In genomic region chr20:36359668-36360406, GRCh38 we compare ENCODE assay signal across 27 cellular contexts. TPM values are rescaled to one million over a fixed set of nuclear protein-coding genes. Genes with fewer than 3 reads are reported as not detected.
DNase-seq lines count a peak whose midpoint lies in the region; ATAC-seq, FAIRE-seq and TF ChIP-seq lines count a peak whose summit lies in the region.
"Had no signal": no experiment of that assay in that cellular context is flagged by ENCODE, and none has a peak within 500 bp of the region (broad histone marks: within the 10 kb centered on the region; RNA-seq: fewer than 3 reads in every experiment).

No MANE protein-coding gene starts in this region.

- H3K56ac ChIP-seq in H1 (replicated peaks; ENCODE audit: insufficient read length, low read depth, low read length), result no peak overlapping the region

- no peak overlapping the region for H4K91ac ChIP-seq in H1 (replicated peaks; ENCODE audit: insufficient read length, low read length)

- H3K9me3 Mint-ChIP-seq in astrocyte (ENCODE audit: unreplicated experiment), result peaks cover 2% of the 10 kb centered on the region
- no peaks in the 10 kb centered on the region for H3K9me3 Mint-ChIP-seq in endodermal cell
- H3K9me3 Mint-ChIP-seq: CD4-positive, alpha-beta T cell; CD8-positive, alpha-beta memory T cell had no signal

- H3K4me2 ChIP-seq in HepG2 (ENCODE audit: low read depth, low read length) (no peak overlapping the region), astrocyte (ENCODE audit: low read length) (no peak overlapping the region), H1 (ENCODE audit: insufficient read depth in 1 of 2, low read depth in 2 of 2, low read length in 2 of 2) (no peak overlapping the region)
- H3K4me2 ChIP-seq: A549; BLaER1 treated with 17β-estradiol and CSF1 and Interleukin-3, amounts not matched to agents 10 nM and 100 nM had no signal

- H2BK5ac ChIP-seq in H1 (ENCODE audit: low read depth, low read length), result no peak overlapping the region

- H4K8ac ChIP-seq in H1 (ENCODE audit: extremely low read depth, insufficient read depth, low read length), result no peak overlapping the region

- no peak overlapping the region for H3K27ac Mint-ChIP-seq in astrocyte (ENCODE audit: unreplicated experiment)
- H3K27ac Mint-ChIP-seq in endodermal cell, result no peak overlapping the region
- H3K27ac Mint-ChIP-seq: B cell; CD4-positive, alpha-beta T cell; CD8-positive, alpha-beta memory T cell had no signal

- TF ChIP-seq CTCF in HepG2 (CRISPR knock-in tag; IDR thresholded peaks at IDR 0.05) (no peak), right lobe of liver (IDR thresholded peaks at IDR 0.05) (no peak), astrocyte (IDR thresholded peaks at IDR 0.05; ENCODE audit: insufficient read depth, low read depth, low read length) (no peak), H1 (IDR thresholded peaks at IDR 0.05; ENCODE audit: control extremely low read depth in 1 of 3, insufficient read depth in 1 of 3, low read depth in 1 of 3, low read length in 3 of 3) (no peak), endodermal cell (conservative IDR thresholded peaks at IDR 0.05) (no peak)

- peaks cover 0 to 2% of the 10 kb centered on the region in 2 experiments; a peak in 2 of 5 replicates for H3K27me3 ChIP-seq in HepG2 (ENCODE audit: control insufficient read depth in 1 of 2, insufficient read depth in 2 of 2, low read length in 2 of 2)
- H3K27me3 ChIP-seq in right lobe of liver, result no peaks in the 10 kb centered on the region
- H3K27me3 ChIP-seq in astrocyte (ENCODE audit: insufficient read depth, low read length), result peaks cover 4% of the 10 kb centered on the region
- H3K27me3 ChIP-seq in H1 (replicated peaks in 1 of 4; ENCODE audit: control insufficient read depth in 3 of 4, extremely low read depth in 1 of 4, insufficient read depth in 3 of 4, low read length in 3 of 4), result no peaks in the 10 kb centered on the region
- no peaks in the 10 kb centered on the region for H3K27me3 ChIP-seq in endodermal cell (ENCODE audit: control insufficient read depth, insufficient read depth, low read length, poor library complexity, severe bottlenecking)
- H3K27me3 ChIP-seq: BLaER1 treated with 17β-estradiol and CSF1 and Interleukin-3, amounts not matched to agents 10 nM and 100 nM had no signal

- H3K4ac ChIP-seq in H1 (replicated peaks; ENCODE audit: insufficient read length, low read depth, low read length), result no peak overlapping the region

- no peak for TF ChIP-seq EP300 in HepG2 (IDR thresholded peaks at IDR 0.05; ENCODE audit: low read depth in 2 of 2, low read length in 2 of 2)
- TF ChIP-seq EP300 in HepG2 (CRISPR knock-in tag; IDR thresholded peaks at IDR 0.05; ENCODE audit: borderline replicate concordance), result no peak
- TF ChIP-seq EP300 in H1 (IDR thresholded peaks at IDR 0.05; ENCODE audit: borderline replicate concordance in 1 of 2, low read depth in 2 of 2, low read length in 2 of 2), result no peak

- H3K9ac ChIP-seq in HepG2 (ENCODE audit: insufficient read depth, low read depth, low read length) (no peak overlapping the region), astrocyte (ENCODE audit: low read length) (no peak overlapping the region), H1 (replicated peaks in 1 of 4; ENCODE audit: extremely low read depth in 1 of 4, low read depth in 3 of 4, low read length in 3 of 4) (no peak overlapping the region), endodermal cell (ENCODE audit: extremely low read depth, low read length, poor library complexity, severe bottlenecking) (no peak overlapping the region)
- H3K9ac ChIP-seq: BLaER1 treated with 17β-estradiol and CSF1 and Interleukin-3, amounts not matched to agents 10 nM and 100 nM had no signal

- H3K18ac ChIP-seq in H1 (ENCODE audit: extremely low read depth, low read length), result no peak overlapping the region

- CTCF ChIA-PET in HepG2 (lab: Yijun Ruan, JAX; ENCODE audit: low intra/inter-chr PET ratio, low total read pairs), result no interaction called here
- CTCF ChIA-PET in H1 (lab: Charles Lee; ENCODE audit: partially characterized antibody), result interaction anchor here (1.1 to 1.5 kb wide), 5 partner anchors 9 to 32 kb away, joined by 3 to 4 read pairs (median 3); no protein-coding TSS in a partner anchor

- no peaks in the 10 kb centered on the region for H4K20me1 ChIP-seq in HepG2 (ENCODE audit: insufficient read depth, low read length)
- no peaks in the 10 kb centered on the region for H4K20me1 ChIP-seq in astrocyte (ENCODE audit: insufficient read depth, low read length)
- no peaks in the 10 kb centered on the region for H4K20me1 ChIP-seq in H1 (replicated peaks in 1 of 2; ENCODE audit: control insufficient read depth in 1 of 2, insufficient read depth in 2 of 2, low read length in 2 of 2)

- POLR2A ChIA-PET in HepG2 (lab: Yijun Ruan, JAX) (no interaction called here), H1 (lab: Charles Lee; ENCODE audit: partially characterized antibody) (interaction anchor here (0.9 to 1.4 kb wide), 2 partner anchors 17 to 31 kb away, joined by 3 to 4 read pairs; no protein-coding TSS in a partner anchor)

- no peaks in the 10 kb centered on the region for H3K23me2 ChIP-seq in H1 (ENCODE audit: low read depth, low read length)

- H2BK12ac ChIP-seq in H1 (ENCODE audit: low read depth, low read length), result no peak overlapping the region

- H4K5ac ChIP-seq in H1 (ENCODE audit: insufficient read length, low read depth, low read length), result no peak overlapping the region

- H2AFZ ChIP-seq in HepG2 (ENCODE audit: low read length) (no peak overlapping the region), astrocyte (ENCODE audit: low read depth, low read length) (no peak overlapping the region), H1 (ENCODE audit: low read length) (no peak overlapping the region)

- ATAC-seq in HepG2, result peak; percentile 8; the same call in 1 of the 3 replicates
- no peak for ATAC-seq in right lobe of liver
- no peak for ATAC-seq in GM18861 (IDR thresholded peaks at IDR 0.05; ENCODE audit: unreplicated experiment)
- ATAC-seq: A549, GM12878 had no signal

- H2BK15ac ChIP-seq in H1 (ENCODE audit: low read length), result no peak overlapping the region

- H3K4me3 ChIP-seq in HepG2 (replicated peaks in 1 of 3; ENCODE audit: insufficient read depth in 1 of 3, low read depth in 2 of 3, low read length in 3 of 3) (no peak overlapping the region), right lobe of liver (no peak overlapping the region), astrocyte (ENCODE audit: insufficient read depth, low read depth, low read length) (no peak overlapping the region), H1 (ENCODE audit: extremely low read depth in 1 of 4, insufficient read depth in 2 of 4, low read depth in 3 of 4, low read length in 4 of 4) (no peak overlapping the region), endodermal cell (ENCODE audit: low read length) (no peak overlapping the region)
- H3K4me3 ChIP-seq: A549; BLaER1 treated with 17β-estradiol and CSF1 and Interleukin-3, amounts not matched to agents 10 nM and 100 nM; GM12878 had no signal

- in situ Hi-C loops in HepG2 (cut with HindIII; ENCODE audit: extremely low pct_ligation_motif_present, low pct_unique_long_range_greater_than_20kb), result no loop called here

- H3K9me3 ChIP-seq in HepG2 (ENCODE audit: low read length) (no peaks in the 10 kb centered on the region), right lobe of liver (no peaks in the 10 kb centered on the region), astrocyte (ENCODE audit: insufficient read depth, low read depth, low read length) (no peaks in the 10 kb centered on the region), H1 (ENCODE audit: insufficient read depth in 2 of 2, low read depth in 1 of 2, low read length in 1 of 2) (no peaks in the 10 kb centered on the region), endodermal cell (ENCODE audit: control insufficient read depth, low read length) (no peaks in the 10 kb centered on the region)
- H3K9me3 ChIP-seq: A549 had no signal

- no peak overlapping the region for H2BK20ac ChIP-seq in H1 (ENCODE audit: low read length)

- H3K4me1 ChIP-seq in HepG2 (ENCODE audit: insufficient read depth, low read length), result peaks cover 10% of the 10 kb centered on the region
- H3K4me1 ChIP-seq in right lobe of liver, result no peaks in the 10 kb centered on the region
- no peaks in the 10 kb centered on the region for H3K4me1 ChIP-seq in astrocyte (ENCODE audit: insufficient read depth, low read length)
- H3K4me1 ChIP-seq in H1 (replicated peaks in 1 of 4; ENCODE audit: control insufficient read depth in 3 of 4, insufficient read depth in 4 of 4, low read length in 3 of 4), result no peaks in the 10 kb centered on the region; a peak in 1 of 7 replicates
- H3K4me1 ChIP-seq in endodermal cell (ENCODE audit: control insufficient read depth, insufficient read depth, low read length), result no peaks in the 10 kb centered on the region
- H3K4me1 ChIP-seq: A549; BLaER1 treated with 17β-estradiol and CSF1 and Interleukin-3, amounts not matched to agents 10 nM and 100 nM had no signal

- no peak overlapping the region for H3K14ac ChIP-seq in H1 (ENCODE audit: insufficient read length)

- TF ChIP-seq RAD21 in HepG2 (CRISPR knock-in tag; IDR thresholded peaks at IDR 0.05) (no peak), H1 (IDR thresholded peaks at IDR 0.05 in 1 of 2, conservative IDR thresholded peaks at IDR 0.05 in 1 of 2; ENCODE audit: low read depth in 2 of 2, low read length in 2 of 2) (no peak)

- no peak overlapping the region for H3K23ac ChIP-seq in H1 (ENCODE audit: insufficient read length)

- no peaks in the 10 kb centered on the region for H3K36me3 ChIP-seq in HepG2 (replicated peaks in 1 of 2; ENCODE audit: control insufficient read depth in 1 of 2, insufficient read depth in 2 of 2, low read length in 2 of 2)
- H3K36me3 ChIP-seq in right lobe of liver, result no peaks in the 10 kb centered on the region
- H3K36me3 ChIP-seq in astrocyte (ENCODE audit: insufficient read depth, low read length), result no peaks in the 10 kb centered on the region
- H3K36me3 ChIP-seq in H1 (ENCODE audit: control insufficient read depth in 2 of 4, insufficient read depth in 4 of 4, low read length in 3 of 4), result no peaks in the 10 kb centered on the region
- H3K36me3 ChIP-seq in endodermal cell (ENCODE audit: control insufficient read depth, insufficient read depth, low read length), result no peaks in the 10 kb centered on the region
- H3K36me3 ChIP-seq: BLaER1 treated with 17β-estradiol and CSF1 and Interleukin-3, amounts not matched to agents 10 nM and 100 nM had no signal

- FAIRE-seq in HepG2 (lab: Jason Lieb, UNC) (no peak), astrocyte (lab: Jason Lieb, UNC) (no peak), H1 (lab: Jason Lieb, UNC) (no peak)
- FAIRE-seq: A549, GM12878, GM12892, GM18507, GM19239 had no signal

- H3K27me3 Mint-ChIP-seq in astrocyte (ENCODE audit: low read depth, unreplicated experiment) (peaks cover 52% of the 10 kb centered on the region), endodermal cell (ENCODE audit: insufficient read depth) (no peaks in the 10 kb centered on the region)

- BruUV-seq in HepG2 (replicated peaks; lab: Mats Ljungman, UMichigan), result no TSS peak

- TF ChIP-seq POLR2A in HepG2 (IDR thresholded peaks at IDR 0.05; ENCODE audit: insufficient read depth in 1 of 2, low read depth in 2 of 2, low read length in 2 of 2), result no peak
- TF ChIP-seq POLR2A in right lobe of liver (IDR thresholded peaks at IDR 0.05), result no peak
- no peak for TF ChIP-seq POLR2A in H1 (IDR thresholded peaks at IDR 0.05; ENCODE audit: control extremely low read depth in 1 of 2, low read depth in 2 of 2, low read length in 2 of 2)

- DNase-seq in HepG2 (ENCODE audit: low spot score), result no peak
- no peak for DNase-seq in right lobe of liver
- DNase-seq in astrocyte (ENCODE audit: low read depth), result no peak
- no peak for DNase-seq in H1 (ENCODE audit: low read depth in 1 of 2, low spot score in 2 of 2)
- no peak for DNase-seq in mucosa of gallbladder (ENCODE audit: low spot score)
- DNase-seq in endodermal cell, result no peak
- DNase-seq: AML-193; CD4-positive, alpha-beta T cell; CD8-positive, alpha-beta memory T cell; COR-L47; DMS 273 treated with DMSO at 0.1 percent for 48 hours; DMS153; DMS53; DMS79; DND-41; EL; GDM1 had no signal

- H3K36me3 Mint-ChIP-seq in astrocyte (ENCODE audit: low read depth, unreplicated experiment), result no peaks in the 10 kb centered on the region
- no peaks in the 10 kb centered on the region for H3K36me3 Mint-ChIP-seq in endodermal cell (ENCODE audit: low read depth)
- H3K36me3 Mint-ChIP-seq: CD8-positive, alpha-beta memory T cell had no signal

- H3K27ac ChIP-seq in HepG2 (ENCODE audit: extremely low read length, insufficient read depth, low read length) (no peak overlapping the region), right lobe of liver (no peak overlapping the region), astrocyte (ENCODE audit: low read depth, low read length) (no peak overlapping the region), H1 (ENCODE audit: low read depth, low read length) (no peak overlapping the region), endodermal cell (ENCODE audit: low read depth, low read length) (no peak overlapping the region)
- H3K27ac ChIP-seq: 22Rv1; A549; BLaER1 treated with 17β-estradiol and CSF1 and Interleukin-3, amounts not matched to agents 10 nM and 100 nM; C4-2B had no signal

- H3K4me3 Mint-ChIP-seq in astrocyte (ENCODE audit: unreplicated experiment) (peak overlapping the region; percentile 34), endodermal cell (no peak overlapping the region)
- H3K4me3 Mint-ChIP-seq: B cell; CD4-positive, alpha-beta T cell; CD8-positive, alpha-beta memory T cell had no signal

- no peak overlapping the region for H2BK120ac ChIP-seq in H1 (replicated peaks; ENCODE audit: low read depth, low read length)

- H3K4me1 Mint-ChIP-seq in astrocyte (ENCODE audit: low read depth, unreplicated experiment), result no peaks in the 10 kb centered on the region
- H3K4me1 Mint-ChIP-seq in endodermal cell, result no peaks in the 10 kb centered on the region
- H3K4me1 Mint-ChIP-seq: B cell; CD8-positive, alpha-beta memory T cell had no signal

- no peak overlapping the region for H2AK5ac ChIP-seq in H1 (ENCODE audit: low read depth, low read length)

- no peaks in the 10 kb centered on the region for H3K79me1 ChIP-seq in H1 (ENCODE audit: low read depth, low read length)

- intact Hi-C loops in HepG2 (cut with micrococcal nuclease; ENCODE audit: unreplicated experiment), result no loop called here
- intact Hi-C loops in right lobe of liver (cut with DNase I), result no loop called here

- WGBS in HepG2 (ENCODE audit: low lambda C conversion rate), result 38% methylated on average over 11 of the region's 11 CpGs
- WGBS in right lobe of liver (ENCODE audit: insufficient coverage, low coverage, low lambda C conversion rate, missing lambda C conversion rate), result 40% methylated on average over 1 of the region's 11 CpGs
- WGBS in H1 (ENCODE audit: extremely low coverage in 1 of 2, insufficient coverage in 1 of 2, insufficient read length in 1 of 2, insufficient replicate concordance in 2 of 2, low coverage in 1 of 2, low lambda C conversion rate in 2 of 2, missing lambda C conversion rate in 1 of 2), 2 experiments, result 90% methylated on average over 11 of the region's 11 CpGs; no CpG with 5 or more reads in 1 of the 2 experiments
- WGBS in endodermal cell (ENCODE audit: insufficient coverage in 1 of 2, insufficient read length in 1 of 2), 2 experiments, result 93 to 97% methylated on average over 6 to 11 of the region's 11 CpGs

- H3K79me2 ChIP-seq in HepG2 (ENCODE audit: insufficient read depth, low read length) (no peaks in the 10 kb centered on the region), astrocyte (ENCODE audit: insufficient read depth, low read length) (no peaks in the 10 kb centered on the region), H1 (ENCODE audit: control insufficient read depth in 1 of 2, insufficient read depth in 2 of 2, low read length in 2 of 2) (no peaks in the 10 kb centered on the region)

RNA-seq across cellular contexts. Expression of gene DLGAP4, which starts 53.7 kb away (rescaled TPM):
- 13.3 and 15.2 TPM in 2 replicates for total RNA-seq in HepG2 (2016; rRNA removed; fragmentation: Illumina TruSeq; extraction: Trizol)
- 17.7 and 20.1 TPM in 2 replicates for total RNA-seq in HepG2 (2016; cell fraction: cytosol; rRNA removed; fragmentation: Illumina TruSeq; extraction: Trizol; ENCODE audit: low read depth)
- 10.7 and 12.5 TPM in 2 replicates for total RNA-seq in HepG2 (2016; cell fraction: insoluble cytoplasmic fraction; rRNA removed; fragmentation: Illumina TruSeq; extraction: Trizol)
- total RNA-seq in HepG2 (2016; cell fraction: membrane; rRNA removed; fragmentation: Illumina TruSeq; extraction: Trizol), result 30.2 and 36.1 TPM in 2 replicates
- total RNA-seq in HepG2 (2016; cell fraction: nucleus; rRNA removed; fragmentation: Illumina TruSeq; extraction: Trizol), result 14.3 and 17.6 TPM in 2 replicates
- polyA plus RNA-seq in HepG2 (2011; rRNA removed), result 26.7 and 33.5 TPM in 2 replicates
- 18.9 and 28.9 TPM in 2 replicates for polyA plus RNA-seq in HepG2 (2011; cell fraction: cytosol; rRNA removed)
- 81.3 and 93.4 TPM in 2 replicates for polyA plus RNA-seq in HepG2 (2011; cell fraction: nucleus; rRNA removed)
- 33.2 and 39.1 TPM in 2 replicates for polyA plus RNA-seq in HepG2 (2012)
- polyA plus RNA-seq in HepG2 (2016; cell fraction: cytosol; fragmentation: Illumina TruSeq; extraction: Trizol; ENCODE audit: low read depth), result 42.6 and 57.9 TPM in 2 replicates
- 32.0 and 44.7 TPM in 2 replicates for polyA plus RNA-seq in HepG2 (2016; cell fraction: insoluble cytoplasmic fraction; fragmentation: Illumina TruSeq; extraction: Trizol; ENCODE audit: low read depth)
- polyA plus RNA-seq in HepG2 (2016; cell fraction: membrane; fragmentation: Illumina TruSeq; extraction: Trizol; ENCODE audit: low read depth), result 45.4 and 49.0 TPM in 2 replicates
- 63.9 and 68.5 TPM in 2 replicates for polyA plus RNA-seq in HepG2 (2016; cell fraction: nucleus; fragmentation: Illumina TruSeq; extraction: Trizol; ENCODE audit: insufficient read depth, low read depth)
- polyA minus RNA-seq in HepG2 (2011; rRNA and poly(A)+ RNA removed; ENCODE audit: low replicate concordance), result 15.9 and 38.7 TPM in 2 replicates
- 33.7 and 42.9 TPM in 2 replicates for polyA minus RNA-seq in HepG2 (2011; cell fraction: cytosol; rRNA and poly(A)+ RNA removed)
- 29.9 and 33.6 TPM in 2 replicates for polyA minus RNA-seq in HepG2 (2011; cell fraction: nucleus; rRNA and poly(A)+ RNA removed)
- 10 to 100 TPM; 15.5 to 35.1 (median 23.2) TPM for total RNA-seq in right lobe of liver
- total RNA-seq in astrocyte, result 129 and 135 TPM in 2 replicates
- 57.2 and 61.8 TPM in 2 replicates for total RNA-seq in H1 (2021; fragmentation: NEBNext Ultra II Directional; extraction: Animal tissue kit (Norgen Biotek cat#: 25700))
- 41.2 and 81.9 TPM in 2 replicates for polyA plus RNA-seq in H1 (2011; rRNA removed)
- polyA plus RNA-seq in H1 (2011; cell fraction: cytosol; rRNA removed), result 38.1 TPM
- 82.7 TPM for polyA plus RNA-seq in H1 (2011; cell fraction: nucleus; rRNA removed)
- 43.5 to 57.6 TPM (median 49.1 TPM) in 4 replicates for polyA plus RNA-seq in H1 (2012, experiment 1 of 2)
- 36.6 TPM for polyA plus RNA-seq in H1 (2012, experiment 2 of 2)
- polyA plus RNA-seq in H1 (2013, experiment 1 of 2), result 40.4 TPM
- polyA plus RNA-seq in H1 (2013, experiment 2 of 2), result 39.5 TPM
- polyA minus RNA-seq in H1 (2011; rRNA and poly(A)+ RNA removed), result 33.9 and 37.3 TPM in 2 replicates
- 84.8 TPM for polyA minus RNA-seq in H1 (2011; cell fraction: cytosol; rRNA and poly(A)+ RNA removed)
- polyA minus RNA-seq in H1 (2011; cell fraction: nucleus; rRNA and poly(A)+ RNA removed), result 50.5 TPM
- total RNA-seq in mucosa of gallbladder, result 78.4 TPM
- 10 to 100 TPM; 62.9 to 78.2 TPM for total RNA-seq in endodermal cell
- polyA plus RNA-seq in endodermal cell (2013, experiment 1 of 2), result 94.6 TPM
- polyA plus RNA-seq in endodermal cell (2013, experiment 2 of 2), result 90.8 TPM

Comparison
In these comparisons a context has a peak if more than half of its experiments do, and no peak if none do; other contexts are left out.
1. Of the 41 proteins assayed by ChIP-seq in both HepG2 and H1: peak only in HepG2: none; only in H1: KDM1A; in both: none; in neither: 39; mixed calls (peak in some experiments, not most) for 1.